In genomic region chr3:27596334-27596841, GRCh38 we compare ENCODE assay signal across 9 cellular contexts.
DNase-seq lines count a peak whose midpoint lies in the region; ATAC-seq and TF ChIP-seq lines count a peak whose summit lies in the region.
"Had no signal": no experiment of that assay in that cellular context is flagged by ENCODE, and none has a peak within 500 bp of the region (broad histone marks: within the 10 kb centered on the region; RNA-seq: fewer than 3 reads in every experiment).

No MANE protein-coding gene starts in this region.

- DNase-seq in DMS79 (lab: John Stamatoyannopoulos, UW) (peak; percentile 52), MV-4-11 (lab: John Stamatoyannopoulos, UW) (peak; percentile 84), fibroblast of pulmonary artery (ENCODE audit: low read depth) (peak; percentile 57), epidermal melanocyte (ENCODE audit: insufficient read length, low spot score) (no peak), BE2C (no peak), 8988T (no peak), middle frontal gyrus (ENCODE audit: extremely low spot score, low spot score) (no peak)
- DNase-seq: activated naive CD8-positive, alpha-beta T cell treated with anti-CD3 and anti-CD28 coated beads, Interleukin-2, amount 10 ng/mL, durations not matched to agents 7 days and 5 days had no signal

- H3K27me3 ChIP-seq in BE2C: no peaks in the 10 kb centered on the region

- no peaks in the 10 kb centered on the region; the same call in 1 of the 2 replicates for H3K4me1 ChIP-seq in BE2C

- H3K9me3 ChIP-seq in BE2C: no peaks in the 10 kb centered on the region

- H3K4me3 ChIP-seq in fibroblast of pulmonary artery (replicated peaks; ENCODE audit: low read depth, low read length) (no peak overlapping the region), BE2C (ENCODE audit: low read depth, low read length) (no peak overlapping the region)

- no peak for TF ChIP-seq CTCF in fibroblast of pulmonary artery (IDR thresholded peaks at IDR 0.05; ENCODE audit: low read length, missing control alignments)
- TF ChIP-seq CTCF in BE2C (IDR thresholded peaks at IDR 0.05; ENCODE audit: low read depth, low read length): no peak

- ATAC-seq in GM21619 (IDR thresholded peaks at IDR 0.05; ENCODE audit: unreplicated experiment): peak; percentile 52

- H3K36me3 ChIP-seq in BE2C: no peaks in the 10 kb centered on the region

Comparison
In these comparisons a context has a peak if more than half of its experiments do, and no peak if none do; other contexts are left out.
1. DNase-seq: peak in DMS79 (single experiment), MV-4-11 (single experiment) and fibroblast of pulmonary artery (single experiment); none in epidermal melanocyte (single experiment), BE2C (single experiment), 8988T (single experiment) and middle frontal gyrus (single experiment).